8 cellular contexts compared by ENCODE assay signal in the genomic region with DNA sequence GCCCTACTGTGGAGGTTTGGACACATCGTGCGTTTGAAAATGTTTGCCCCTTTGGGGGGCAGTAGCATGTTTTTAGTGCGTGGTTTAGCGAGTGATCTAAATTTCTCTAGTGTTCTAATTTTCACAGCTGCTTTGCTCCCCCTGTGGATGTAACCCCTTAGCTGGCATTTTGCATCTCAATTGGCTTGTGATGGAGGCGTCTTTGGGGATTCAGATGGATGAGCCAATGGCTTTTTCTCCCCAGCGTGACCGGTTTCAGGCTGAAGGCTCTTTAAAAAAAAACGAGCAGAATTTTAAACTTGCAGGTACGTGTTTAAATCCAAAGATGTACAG. TPM values are rescaled to one million over a fixed set of nuclear protein-coding genes. Genes with fewer than 3 reads are reported as not detected.
DNase-seq lines count a peak whose midpoint lies in the region; ATAC-seq and TF ChIP-seq lines count a peak whose summit lies in the region.

No MANE protein-coding gene starts in this region.

- RAD21 ChIA-PET in HCT116 (lab: Charles Lee; ENCODE audit: low non-redundant PET in 1 of 2, low total read pairs in 2 of 2, uncharacterized antibody in 2 of 2, unreplicated experiment in 2 of 2) = interaction anchor here in 1 of 2 experiments (0.5 kb wide), 1 partner anchor 194 kb away, joined by 4 read pairs; no protein-coding TSS in a partner anchor

- H3K4me3 ChIP-seq in HCT116 (replicated peaks in 1 of 2; ENCODE audit: low read depth in 1 of 2, low read length in 2 of 2) (peak overlapping the region; percentile 61 to 63), NB4 (ENCODE audit: low read depth, low read length) (peak overlapping the region; percentile 88), iPS DF 6.9 (ENCODE audit: low read length) (peak overlapping the region; percentile 74; the same call in 1 of the 2 replicates), stomach (peak overlapping the region; percentile 58 to 63 (median 62))

- H3K9me3 ChIP-seq in HCT116 (ENCODE audit: control insufficient read depth in 1 of 2, insufficient read depth in 1 of 2, low read depth in 1 of 2, low read length in 2 of 2) (no peaks in the 10 kb centered on the region), iPS DF 6.9 (ENCODE audit: control insufficient read depth, insufficient read depth, low read length) (no peaks in the 10 kb centered on the region), stomach (no peaks in the 10 kb centered on the region)

- H3K9ac ChIP-seq in HCT116 (ENCODE audit: low read length) = peak overlapping the region; percentile 83

- H3K36me3 ChIP-seq in HCT116 (ENCODE audit: control insufficient read depth in 1 of 2, insufficient read depth in 2 of 2, low read length in 2 of 2) (no peaks in the 10 kb centered on the region), iPS DF 6.9 (ENCODE audit: control insufficient read depth, insufficient read depth, low read length) (no peaks in the 10 kb centered on the region), stomach (no peaks in the 10 kb centered on the region)

- H3K79me2 ChIP-seq in HCT116 (ENCODE audit: insufficient read depth, low read length) = peaks cover 52% of the 10 kb centered on the region

- intact Hi-C loops in HCT116 (cut with micrococcal nuclease) = loop anchor here (1.0 to 10.0 kb wide), 3 partner anchors 94 to 337 kb away; no protein-coding TSS in a partner anchor
- intact Hi-C loops in stomach (cut with DNase I; ENCODE audit: low total_unique reads) = no loop called here

- H3K4me2 ChIP-seq in HCT116 (ENCODE audit: low read length) = peak overlapping the region; percentile 76

- 0 out of 6 replicates have a peak, but pooled peaks of 1 of the 3 experiments have one; percentile 38 for TF ChIP-seq CTCF in HCT116 (IDR thresholded peaks at IDR 0.05 in 2 of 3, conservative IDR thresholded peaks at IDR 0.05 in 1 of 3; ENCODE audit: borderline replicate concordance in 1 of 3, insufficient read depth in 1 of 3, low read depth in 2 of 3, low read length in 2 of 3)
- TF ChIP-seq CTCF in NB4 (IDR thresholded peaks at IDR 0.05; ENCODE audit: low read depth, low read length) = no peak
- TF ChIP-seq CTCF in VCaP (conservative IDR thresholded peaks at IDR 0.05) = peak; percentile 51
- TF ChIP-seq CTCF in stomach (IDR thresholded peaks at IDR 0.05) = peak in 1 of 7 experiments; percentile 1

- peak overlapping the region; percentile 90 for H3K27ac ChIP-seq in HCT116 (ENCODE audit: low read depth, low read length)
- H3K27ac ChIP-seq in VCaP = peak overlapping the region; percentile 80
- H3K27ac ChIP-seq in iPS DF 6.9 (ENCODE audit: low read length) = no peak overlapping the region
- H3K27ac ChIP-seq in stomach = peak overlapping the region; percentile 73 to 90 (median 87)

- H3K9me2 ChIP-seq in HCT116 (ENCODE audit: insufficient read depth) = no peaks in the 10 kb centered on the region

- no peaks in the 10 kb centered on the region for H4K20me1 ChIP-seq in HCT116 (ENCODE audit: insufficient read depth)

- no peak for TF ChIP-seq RAD21 in HCT116 (IDR thresholded peaks at IDR 0.05; ENCODE audit: low read depth)

- POLR2A ChIA-PET in HCT116 (lab: Charles Lee) = interaction anchor here (1.4 kb wide), 1 partner anchor 12 kb away, joined by 3 read pairs; no protein-coding TSS in a partner anchor

- TF ChIP-seq POLR2A in HCT116 (IDR thresholded peaks at IDR 0.05; ENCODE audit: borderline replicate concordance, extremely low read depth, insufficient read depth, insufficient read length) (no peak), NB4 (IDR thresholded peaks at IDR 0.05; ENCODE audit: extremely low read depth, insufficient read length) (no peak), stomach (IDR thresholded peaks at IDR 0.05) (no peak)

- TF ChIP-seq EP300 in stomach (IDR thresholded peaks at IDR 0.05) = no peak

- DNase-seq in SIG-M5 treated with dmso at 0.1 percent for 504 hours (lab: John Stamatoyannopoulos, UW; ENCODE audit: unreplicated experiment) (peak; percentile 64), SIG-M5 (lab: John Stamatoyannopoulos, UW) (no peak), HCT116 (ENCODE audit: low read depth, low spot score) (no peak), NB4 (ENCODE audit: low read depth) (no peak), iPS DF 6.9 (ENCODE audit: low read depth, low spot score) (peak; percentile 13), stomach (no peak), NCI-H1048 (lab: John Stamatoyannopoulos, UW) (no peak)

- CTCF ChIA-PET in HCT116 (lab: Charles Lee) = interaction anchor here (1.1 to 1.5 kb wide), 4 partner anchors 95 to 427 kb away, joined by 3 to 5 read pairs (median 4); no protein-coding TSS in a partner anchor

- H3K27me3 ChIP-seq in HCT116 (ENCODE audit: insufficient read depth, low read length) = no peaks in the 10 kb centered on the region
- H3K27me3 ChIP-seq in iPS DF 6.9 (ENCODE audit: control insufficient read depth, insufficient read depth, low read length) = no peaks in the 10 kb centered on the region
- no peaks in the 10 kb centered on the region for H3K27me3 ChIP-seq in stomach

- no peak overlapping the region for H2AFZ ChIP-seq in HCT116 (ENCODE audit: low read depth, low read length, poor library complexity, severe bottlenecking)

- peak; percentile 37 for ATAC-seq in HCT116

- H3K4me1 ChIP-seq in HCT116 (ENCODE audit: control insufficient read depth in 1 of 2, insufficient read depth in 2 of 2, low read length in 2 of 2) = peaks cover 7 to 27% of the 10 kb centered on the region in 2 experiments
- H3K4me1 ChIP-seq in iPS DF 6.9 (ENCODE audit: control insufficient read depth, insufficient read depth, low read length) = no peaks in the 10 kb centered on the region
- H3K4me1 ChIP-seq in stomach = peaks cover 8 to 22% (median 13%) of the 10 kb centered on the region in 4 donors

- no CpG with 5 or more reads among the region's 9 CpGs for WGBS in iPS DF 6.9 (ENCODE audit: insufficient coverage, insufficient read length)
- 0 to 1% (median 1%) methylated on average over 9 of the region's 9 CpGs for WGBS in stomach, 5 donors

- BruUV-seq in HCT116 (replicated peaks; lab: Mats Ljungman, UMichigan) = no TSS peak

TF ChIP-seq in HCT116, 20 proteins besides CTCF, POLR2A, EP300 and RAD21 (continues in another document):
- no peak for TF ChIP-seq JUND (IDR thresholded peaks at IDR 0.05)
- TF ChIP-seq CEBPB (IDR thresholded peaks at IDR 0.05; ENCODE audit: low read depth) = no peak
- TF ChIP-seq ZNF274 (IDR thresholded peaks at IDR 0.05; ENCODE audit: low read depth, low read length) = no peak
- TF ChIP-seq, protein P1, sequence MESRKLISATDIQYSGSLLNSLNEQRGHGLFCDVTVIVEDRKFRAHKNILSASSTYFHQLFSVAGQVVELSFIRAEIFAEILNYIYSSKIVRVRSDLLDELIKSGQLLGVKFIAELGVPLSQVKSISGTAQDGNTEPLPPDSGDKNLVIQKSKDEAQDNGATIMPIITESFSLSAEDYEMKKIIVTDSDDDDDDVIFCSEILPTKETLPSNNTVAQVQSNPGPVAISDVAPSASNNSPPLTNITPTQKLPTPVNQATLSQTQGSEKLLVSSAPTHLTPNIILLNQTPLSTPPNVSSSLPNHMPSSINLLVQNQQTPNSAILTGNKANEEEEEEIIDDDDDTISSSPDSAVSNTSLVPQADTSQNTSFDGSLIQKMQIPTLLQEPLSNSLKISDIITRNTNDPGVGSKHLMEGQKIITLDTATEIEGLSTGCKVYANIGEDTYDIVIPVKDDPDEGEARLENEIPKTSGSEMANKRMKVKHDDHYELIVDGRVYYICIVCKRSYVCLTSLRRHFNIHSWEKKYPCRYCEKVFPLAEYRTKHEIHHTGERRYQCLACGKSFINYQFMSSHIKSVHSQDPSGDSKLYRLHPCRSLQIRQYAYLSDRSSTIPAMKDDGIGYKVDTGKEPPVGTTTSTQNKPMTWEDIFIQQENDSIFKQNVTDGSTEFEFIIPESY (IDR thresholded peaks at IDR 0.05; ENCODE audit: extremely low read depth, insufficient replicate concordance, low read length) = no peak
- TF ChIP-seq, protein P2, sequence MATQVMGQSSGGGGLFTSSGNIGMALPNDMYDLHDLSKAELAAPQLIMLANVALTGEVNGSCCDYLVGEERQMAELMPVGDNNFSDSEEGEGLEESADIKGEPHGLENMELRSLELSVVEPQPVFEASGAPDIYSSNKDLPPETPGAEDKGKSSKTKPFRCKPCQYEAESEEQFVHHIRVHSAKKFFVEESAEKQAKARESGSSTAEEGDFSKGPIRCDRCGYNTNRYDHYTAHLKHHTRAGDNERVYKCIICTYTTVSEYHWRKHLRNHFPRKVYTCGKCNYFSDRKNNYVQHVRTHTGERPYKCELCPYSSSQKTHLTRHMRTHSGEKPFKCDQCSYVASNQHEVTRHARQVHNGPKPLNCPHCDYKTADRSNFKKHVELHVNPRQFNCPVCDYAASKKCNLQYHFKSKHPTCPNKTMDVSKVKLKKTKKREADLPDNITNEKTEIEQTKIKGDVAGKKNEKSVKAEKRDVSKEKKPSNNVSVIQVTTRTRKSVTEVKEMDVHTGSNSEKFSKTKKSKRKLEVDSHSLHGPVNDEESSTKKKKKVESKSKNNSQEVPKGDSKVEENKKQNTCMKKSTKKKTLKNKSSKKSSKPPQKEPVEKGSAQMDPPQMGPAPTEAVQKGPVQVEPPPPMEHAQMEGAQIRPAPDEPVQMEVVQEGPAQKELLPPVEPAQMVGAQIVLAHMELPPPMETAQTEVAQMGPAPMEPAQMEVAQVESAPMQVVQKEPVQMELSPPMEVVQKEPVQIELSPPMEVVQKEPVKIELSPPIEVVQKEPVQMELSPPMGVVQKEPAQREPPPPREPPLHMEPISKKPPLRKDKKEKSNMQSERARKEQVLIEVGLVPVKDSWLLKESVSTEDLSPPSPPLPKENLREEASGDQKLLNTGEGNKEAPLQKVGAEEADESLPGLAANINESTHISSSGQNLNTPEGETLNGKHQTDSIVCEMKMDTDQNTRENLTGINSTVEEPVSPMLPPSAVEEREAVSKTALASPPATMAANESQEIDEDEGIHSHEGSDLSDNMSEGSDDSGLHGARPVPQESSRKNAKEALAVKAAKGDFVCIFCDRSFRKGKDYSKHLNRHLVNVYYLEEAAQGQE (IDR thresholded peaks at IDR 0.05; ENCODE audit: low read depth) = no peak
- TF ChIP-seq SP1 (IDR thresholded peaks at IDR 0.05; ENCODE audit: low read depth) = peak; percentile 28; the same call in 1 of the 2 replicates
- no peak for TF ChIP-seq EGR1 (IDR thresholded peaks at IDR 0.05; ENCODE audit: low read depth)
- TF ChIP-seq, protein P3, sequence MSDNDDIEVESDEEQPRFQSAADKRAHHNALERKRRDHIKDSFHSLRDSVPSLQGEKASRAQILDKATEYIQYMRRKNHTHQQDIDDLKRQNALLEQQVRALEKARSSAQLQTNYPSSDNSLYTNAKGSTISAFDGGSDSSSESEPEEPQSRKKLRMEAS (IDR thresholded peaks at IDR 0.05) = no peak
- TF ChIP-seq EZH2phosphoT487 (IDR thresholded peaks at IDR 0.05; ENCODE audit: borderline replicate concordance) = no peak
- 0 out of 2 replicates have a peak, but pooled peaks have one; percentile 6 for TF ChIP-seq CBX3 (IDR thresholded peaks at IDR 0.05; ENCODE audit: low read depth)
- TF ChIP-seq SRF (IDR thresholded peaks at IDR 0.05; ENCODE audit: low read depth) = no peak
- no peak for TF ChIP-seq ZFX (IDR thresholded peaks at IDR 0.05)
- TF ChIP-seq EZH2 (IDR thresholded peaks at IDR 0.05) = no peak

RNA-seq across cellular contexts. Expression of a gene that starts 0.8 kb away (rescaled TPM):
- 24.5 TPM for total RNA-seq in HCT116 (2021; ENCODE audit: unreplicated experiment)
- 8.3 and 10.3 TPM in 2 replicates for polyA plus RNA-seq in HCT116 (2012)
- total RNA-seq in stomach = 1 to 10 TPM in 4 of 5 donors, not detected in 1; 1.3 to 6.6 (median 2.2) TPM
- polyA plus RNA-seq in stomach = 1 to 10 TPM; 1.4 to 3.1 (median 2.1) TPM

Comparison
In these comparisons a context has a peak if more than half of its experiments do, and no peak if none do; other contexts are left out.
1. DNase-seq: peak in SIG-M5 treated with dmso at 0.1 percent for 504 hours (single experiment) and iPS DF 6.9 (single experiment); none in SIG-M5 (single experiment), HCT116 (single experiment), NB4 (single experiment), stomach (single experiment) and NCI-H1048 (single experiment).
2. Peak in every context shown above with its lines, with median percentiles within 50 percentile points of each other: H3K4me3 ChIP-seq.